1 cellular context compared by ENCODE assay signal in the genomic region with DNA sequence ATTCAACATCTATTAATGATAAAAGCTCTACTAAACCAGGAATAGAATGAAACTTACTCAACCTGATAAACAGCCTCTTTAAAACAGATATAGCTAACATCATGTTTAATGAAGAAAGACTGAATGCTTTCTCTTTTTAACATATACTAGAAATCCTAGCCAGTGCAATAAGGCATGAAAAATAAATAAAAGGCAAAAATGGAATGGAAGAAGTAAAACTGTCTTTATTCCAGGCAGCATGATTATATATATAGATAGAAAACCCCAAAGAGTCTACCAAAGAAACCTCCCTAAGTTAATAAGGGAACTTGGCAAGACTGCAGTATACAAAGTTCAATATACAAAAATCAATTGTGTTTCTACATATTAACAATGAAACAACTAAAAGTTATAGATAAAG.
A peak's percentile ranks its signal among the peaks of the same experiment; 100 is the strongest.
TF ChIP-seq lines count a peak whose summit lies in the region.

No MANE protein-coding gene starts in this region.

TF ChIP-seq in K562, 482 proteins besides CTCF, POLR2A, EP300 and RAD21:
- TF ChIP-seq, protein P1, sequence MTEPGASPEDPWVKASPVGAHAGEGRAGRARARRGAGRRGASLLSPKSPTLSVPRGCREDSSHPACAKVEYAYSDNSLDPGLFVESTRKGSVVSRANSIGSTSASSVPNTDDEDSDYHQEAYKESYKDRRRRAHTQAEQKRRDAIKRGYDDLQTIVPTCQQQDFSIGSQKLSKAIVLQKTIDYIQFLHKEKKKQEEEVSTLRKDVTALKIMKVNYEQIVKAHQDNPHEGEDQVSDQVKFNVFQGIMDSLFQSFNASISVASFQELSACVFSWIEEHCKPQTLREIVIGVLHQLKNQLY (CRISPR knock-in tag; conservative IDR thresholded peaks at IDR 0.05), result no peak
- TF ChIP-seq EZH2 (IDR thresholded peaks at IDR 0.05; ENCODE audit: borderline replicate concordance, low read depth, low read length) (no peak), RBM25 (IDR thresholded peaks at IDR 0.05; ENCODE audit: low read depth, low read length, severe bottlenecking) (peak; percentile 11)
